Comparison of ENCODE assay signal across 1 cellular context in genomic region chr4:177554966-177555574, GRCh38.
TF ChIP-seq lines count a peak whose summit lies in the region.

No MANE protein-coding gene starts in this region.

TF ChIP-seq in WTC11, 78 proteins besides CTCF, POLR2A, EP300 and RAD21 (continued from another document):
- no peak for TF ChIP-seq ZBTB43 (CRISPR knock-in tag; IDR thresholded peaks at IDR 0.05)
